Comparison of ENCODE assay signal across 25 cellular contexts in the genomic region with DNA sequence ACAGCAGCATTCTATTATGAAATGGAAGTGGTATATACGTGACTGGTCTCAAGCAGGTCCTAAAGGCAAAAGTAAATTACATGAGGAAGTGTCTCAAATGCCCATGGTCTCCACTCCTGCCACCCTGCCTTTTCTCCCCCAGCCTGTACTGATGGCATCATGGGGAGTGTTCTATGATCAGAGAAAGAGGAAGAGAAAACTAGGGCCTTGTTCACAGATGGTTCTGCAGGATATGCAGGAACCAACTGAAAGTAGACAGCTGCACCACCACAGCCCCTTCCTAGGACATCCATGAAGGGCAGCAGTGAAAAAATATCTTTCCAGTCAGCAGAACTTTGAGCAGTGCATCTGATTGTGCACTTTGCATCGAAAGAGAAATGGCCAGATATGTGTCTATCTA.
"Had no signal": no experiment of that assay in that cellular context is flagged by ENCODE, and none has a peak within 500 bp of the region (broad histone marks: within the 10 kb centered on the region; RNA-seq: fewer than 3 reads in every experiment).

No MANE protein-coding gene starts in this region.

- H3K4me1 ChIP-seq: SJSA1 had no signal

- H3K4me3 ChIP-seq: cardiac muscle cell, MG63, SJSA1 had no signal

- H3K27me3 ChIP-seq: brain microvascular endothelial cell, cardiac muscle cell, MG63, SJSA1 had no signal

- H3K36me3 ChIP-seq: brain microvascular endothelial cell, cardiac muscle cell, MG63, SJSA1 had no signal

- H3K9ac ChIP-seq: KMS-11 had no signal

- ATAC-seq: activated T-cell treated with anti-CD3 and anti-CD28 coated beads, Interleukin-2, amount 50 U/mL, for 72 hours; Right ventricle myocardium inferior; SK-N-SH treated with all-trans-retinoic acid at 6 μM for 48 hours had no signal

- H3K9me3 ChIP-seq: MG63, SJSA1 had no signal

- H3K27ac ChIP-seq: brain microvascular endothelial cell, cardiac muscle cell, KMS-11, SJSA1, VCaP had no signal

- DNase-seq: activated CD4-positive, alpha-beta memory T cell treated with anti-CD3 and anti-CD28 coated beads for 36 hours; activated CD4-positive, alpha-beta T cell treated with anti-CD3 and anti-CD28 coated beads, Interleukin-2, amount 10 ng/mL, durations not matched to agents 7 days and 5 days; activated CD4-positive, CD25-positive, alpha-beta regulatory T cell; activated gamma-delta T cell treated with Interleukin-2 at 50 U/mL for 16 hours; activated naive CD4-positive, alpha-beta T cell treated with anti-CD3 and anti-CD28 coated beads, Interleukin-2, amount 10 ng/mL, durations not matched to agents 7 days and 5 days; activated naive CD8-positive, alpha-beta T cell treated with anti-CD3 and anti-CD28 coated beads for 36 hours; activated T-cell treated with anti-CD3 and anti-CD28 coated beads for 4 hours; activated T-cell treated with anti-CD3 and anti-CD28 coated beads, Interleukin-2, amount 50 U/mL, for 72 hours; brain microvascular endothelial cell; dermis blood vessel endothelial cell; MG63; NCI-H1092 treated with DMSO at 0.1 percent for 48 hours; NCI-H1436; NCI-H1694 treated with DMSO at 0.1 percent for 48 hours; NCI-H2029 treated with DMSO at 0.1 percent for 48 hours; NCI-H345; NCI-H510A; NCI-H526 treated with DMSO at 0.1 percent for 48 hours; NCI-H82 had no signal

- H3K4me2 ChIP-seq: KMS-11 had no signal
